ENCODE assay signal across 32 cellular contexts in the genomic region with DNA sequence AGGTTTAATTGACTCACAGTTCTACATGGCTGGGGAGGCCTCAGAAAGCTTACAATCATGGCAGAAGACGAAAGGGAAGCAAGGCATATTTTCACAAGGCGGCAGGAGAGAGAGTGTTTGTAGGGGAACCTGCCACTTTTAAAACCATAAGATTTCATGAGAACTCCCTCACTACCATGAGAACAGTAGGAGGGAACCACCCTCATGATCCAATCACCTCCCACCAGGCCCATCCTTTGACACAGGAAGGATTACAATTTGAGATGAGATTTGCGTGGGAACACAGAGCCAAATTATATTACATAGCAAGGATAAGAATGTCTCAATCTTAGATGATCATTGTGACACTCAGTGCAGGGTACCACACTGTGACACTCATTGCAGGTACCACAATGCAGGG.
"Had no signal": no experiment of that assay in that cellular context is flagged by ENCODE, and none has a peak within 500 bp of the region (broad histone marks: within the 10 kb centered on the region; RNA-seq: fewer than 3 reads in every experiment).

No MANE protein-coding gene starts in this region.

- H3K36me3 ChIP-seq: adrenal gland, ascending aorta, brain microvascular endothelial cell, breast epithelium, cardiac muscle cell had no signal

- H3K9me3 ChIP-seq: adrenal gland, ascending aorta, body of pancreas, breast epithelium had no signal

- ATAC-seq: activated naive CD4-positive, alpha-beta T cell treated with anti-CD3 and anti-CD28 coated beads, Interleukin-2, amount 50 U/mL, for 72 hours; activated naive CD8-positive, alpha-beta T cell treated with anti-CD3 and anti-CD28 coated beads, Interleukin-2, amount 50 U/mL, for 24 hours; activated T-cell treated with anti-CD3 and anti-CD28 coated beads, Interleukin-2, amount 50 U/mL, for 4 hours; activated T-cell treated with anti-CD3 and anti-CD28 coated beads, Interleukin-2, amount 50 U/mL, for 72 hours; activated T-helper 17 cell treated with anti-CD3 and anti-CD28 coated beads, Interleukin-2, amount 50 U/mL, for 72 hours; body of pancreas had no signal

- H3K4me3 ChIP-seq: adrenal gland, ascending aorta, body of pancreas, breast epithelium, cardiac muscle cell had no signal

- DNase-seq: activated effector memory CD4-positive, alpha-beta T cell treated with anti-CD3 and anti-CD28 coated beads, Interleukin-2, amount 50 U/mL, for 16 hours; activated effector memory CD4-positive, alpha-beta T cell treated with Interleukin-2 at 50 U/mL for 16 hours; activated gamma-delta T cell; activated gamma-delta T cell treated with Interleukin-2 at 50 U/mL for 16 hours; activated naive CD4-positive, alpha-beta T cell; activated naive CD4-positive, alpha-beta T cell treated with anti-CD3 and anti-CD28 coated beads for 36 hours; activated naive CD4-positive, alpha-beta T cell treated with anti-CD3 and anti-CD28 coated beads, Interleukin-2, amount 10 ng/mL, durations not matched to agents 7 days and 5 days; activated naive CD4-positive, alpha-beta T cell treated with anti-CD3 and anti-CD28 coated beads, Interleukin-2, amount 50 U/mL, for 16 hours; activated naive CD4-positive, alpha-beta T cell treated with Interleukin-2 at 50 U/mL for 16 hours; activated naive CD8-positive, alpha-beta T cell treated with anti-CD3 and anti-CD28 coated beads for 36 hours; activated naive CD8-positive, alpha-beta T cell treated with anti-CD3 and anti-CD28 coated beads, Interleukin-2, amount 10 ng/mL, durations not matched to agents 7 days and 5 days; activated naive CD8-positive, alpha-beta T cell treated with anti-CD3 and anti-CD28 coated beads, Interleukin-2, amount 50 U/mL, for 24 hours; activated T-cell treated with anti-CD3 and anti-CD28 coated beads for 4 hours; activated T-cell treated with anti-CD3 and anti-CD28 coated beads, Interleukin-2, amount 50 U/mL, for 1 hour; activated T-cell treated with anti-CD3 and anti-CD28 coated beads, Interleukin-2, amount 50 U/mL, for 24 hours; activated T-cell treated with anti-CD3 and anti-CD28 coated beads, Interleukin-2, amount 50 U/mL, for 4 hours; activated T-cell treated with anti-CD3 and anti-CD28 coated beads, Interleukin-2, amount 50 U/mL, for 48 hours; activated T-cell treated with anti-CD3 and anti-CD28 coated beads, Interleukin-2, amount 50 U/mL, for 72 hours; adrenal gland; amniotic stem cell; amygdala; anterior cingulate cortex; aorta; body of pancreas; brain microvascular endothelial cell; central memory CD4-positive, alpha-beta T cell; cerebellar nuclear complex had no signal

- H3K27ac ChIP-seq: adrenal gland, ascending aorta, body of pancreas, brain microvascular endothelial cell, breast epithelium, cardiac muscle cell had no signal

- H3K27me3 ChIP-seq: adrenal gland, ascending aorta, body of pancreas, brain microvascular endothelial cell, breast epithelium, cardiac muscle cell had no signal

- H3K4me1 ChIP-seq: ascending aorta, body of pancreas, breast epithelium had no signal
